33 cellular contexts compared by ENCODE assay signal in the genomic region with DNA sequence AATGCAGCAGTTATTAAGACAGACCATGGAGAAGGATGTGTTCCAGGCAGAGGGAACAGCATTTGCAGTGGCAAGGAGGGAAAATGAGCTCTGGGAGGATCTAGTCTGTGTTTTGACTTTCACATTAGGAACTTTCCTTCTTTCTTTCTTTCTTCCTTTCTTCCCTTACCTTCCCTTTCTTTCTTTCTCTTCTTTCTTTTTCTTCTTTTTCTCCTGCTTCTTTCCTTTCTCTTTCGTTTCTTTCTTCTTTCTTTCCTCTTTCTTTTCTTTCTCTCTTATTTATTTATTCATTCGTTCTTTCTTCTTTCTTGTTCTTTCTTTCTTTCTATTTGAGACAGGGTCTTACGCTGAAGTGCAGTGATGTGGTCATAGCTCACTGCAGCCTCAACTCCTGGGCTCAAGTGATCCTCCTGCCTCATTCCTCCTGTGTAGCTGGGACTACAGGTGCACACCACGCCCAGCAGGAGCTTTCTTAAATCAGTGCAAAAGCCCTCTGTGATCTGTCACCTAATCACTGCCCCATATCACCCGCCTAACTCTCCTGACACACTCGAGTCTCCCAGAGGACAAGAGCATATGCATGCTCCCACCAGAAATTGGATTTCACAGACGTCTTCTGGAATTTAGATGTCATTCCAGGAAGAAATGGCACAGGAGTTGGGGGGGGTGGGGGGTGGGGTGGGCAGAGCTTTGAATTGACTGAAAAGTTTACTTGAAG. TPM values are rescaled to one million over a fixed set of nuclear protein-coding genes. Genes with fewer than 3 reads are reported as not detected.
"Had no signal": no experiment of that assay in that cellular context is flagged by ENCODE, and none has a peak within 500 bp of the region (broad histone marks: within the 10 kb centered on the region; RNA-seq: fewer than 3 reads in every experiment).

No MANE protein-coding gene starts in this region.

- H3K27ac Mint-ChIP-seq: immature natural killer cell; mesothelial cell of epicardium; natural killer cell treated with Interleukin-12 subunit alpha and Interleukin-12 subunit beta and Interleukin-15 and Interleukin-18, amount 100 ng/mL, for 72 hours; progenitor cell of endocrine pancreas; stimulated activated memory B cell treated with anti-CD40 and anti-IgM and Interleukin-4, amounts not matched to agents 10 μg/mL and 1 μg/mL and 100 μg/mL, for 72 hours; type B pancreatic cell had no signal

- H3K27me3 Mint-ChIP-seq: progenitor cell of endocrine pancreas had no signal

- H3K4me3 Mint-ChIP-seq: immature natural killer cell; mesothelial cell of epicardium; naive B cell; natural killer cell treated with Interleukin-12 subunit alpha and Interleukin-12 subunit beta and Interleukin-15 and Interleukin-18, amount 100 ng/mL, for 72 hours; stimulated activated memory B cell treated with anti-CD40 and anti-IgM and Interleukin-4, amounts not matched to agents 10 μg/mL and 1 μg/mL and 100 μg/mL, for 72 hours; type B pancreatic cell had no signal

- H3K4me2 ChIP-seq: smooth muscle cell had no signal

- DNase-seq: hypothalamus; immature natural killer cell; kidney; left colon; left lung; lower lobe of right lung; mammary epithelial cell; mesendoderm; naive B cell; ovary; retina; right cardiac atrium; stimulated activated CD4-positive, alpha-beta T cell treated with anti-CD3 and anti-CD28 coated beads, Interleukin-1b, Interleukin-23, amount 100 ng/mL, for 48 hours; stimulated activated CD4-positive, alpha-beta T cell treated with anti-CD3 and anti-CD28 coated beads, Interleukin-2, amount 100 ng/mL, for 48 hours; stimulated activated CD4-positive, alpha-beta T cell treated with anti-CD3 and anti-CD28 coated beads, Interleukin-4, amount 100 ng/mL, for 4 hours; stimulated activated CD8-positive, alpha-beta memory T cell treated with anti-CD3 and anti-CD28 coated beads, Interleukin-4, amount 100 ng/mL, for 48 hours; stimulated activated naive CD4-positive, alpha-beta T cell treated with Interleukin-2 at 50 U/mL for 16 hours; substantia nigra; uterus had no signal

- H3K4me1 Mint-ChIP-seq: immature natural killer cell, naive B cell had no signal

- ATAC-seq: left colon; left lung; lower lobe of right lung; natural killer cell treated with Interleukin-12 subunit alpha and Interleukin-12 subunit beta and Interleukin-15 and Interleukin-18, amount 100 ng/mL, for 72 hours; right cardiac atrium; sciatic nerve; stimulated activated memory B cell treated with anti-CD40 and anti-IgM and Interleukin-4, amounts not matched to agents 10 μg/mL and 1 μg/mL and 100 μg/mL, for 72 hours had no signal

- H3K27ac ChIP-seq: left lung, lower lobe of right lung, ovary, tibial nerve, uterus had no signal

- H3K9me3 ChIP-seq: lower lobe of right lung, ovary, tibial nerve, uterus had no signal

- H3K36me3 Mint-ChIP-seq: immature natural killer cell; mesothelial cell of epicardium; natural killer cell treated with Interleukin-12 subunit alpha and Interleukin-12 subunit beta and Interleukin-15 and Interleukin-18, amount 100 ng/mL, for 72 hours; stimulated activated memory B cell treated with anti-CD40 and anti-IgM and Interleukin-4, amounts not matched to agents 10 μg/mL and 1 μg/mL and 100 μg/mL, for 72 hours; type B pancreatic cell had no signal

- H3K4me1 ChIP-seq: left lung, lower lobe of right lung, tibial nerve, uterus had no signal

- H3K27me3 ChIP-seq: ovary, tibial nerve, uterus had no signal

- H3K4me3 ChIP-seq: left lung, lower lobe of right lung, ovary, smooth muscle cell, tibial nerve, uterus had no signal

- FAIRE-seq: islet of Langerhans, kidney had no signal

- H3K36me3 ChIP-seq: left lung, lower lobe of right lung, ovary, tibial nerve, uterus had no signal

RNA-seq across cellular contexts. Expression of gene SPATA4, which starts 15.4 kb away (rescaled TPM):
- total RNA-seq: left colon; mononuclear cell; natural killer cell treated with Interleukin-12 subunit alpha and Interleukin-12 subunit beta and Interleukin-15 and Interleukin-18, amount 100 ng/mL, for 72 hours; omental fat pad; sciatic nerve; smooth muscle cell; ureter had no signal
- polyA plus RNA-seq: immature natural killer cell, liver, neural cell, smooth muscle cell had no signal

RNA-seq across cellular contexts. Expression of gene ASB5, which starts 58.3 kb away (rescaled TPM):
- total RNA-seq: left lung; liver; lower lobe of right lung; mammary epithelial cell; mesothelial cell of epicardium; mononuclear cell; natural killer cell treated with Interleukin-12 subunit alpha and Interleukin-12 subunit beta and Interleukin-15 and Interleukin-18, amount 100 ng/mL, for 72 hours; omental fat pad; tibial nerve had no signal
- polyA plus RNA-seq: immature natural killer cell, neural cell, smooth muscle cell had no signal
